ENCODE assay signal across 12 cellular contexts in genomic region chr12:14402697-14403096, GRCh38. TPM values are rescaled to one million over a fixed set of nuclear protein-coding genes. Genes with fewer than 3 reads are reported as not detected.
DNase-seq lines count a peak whose midpoint lies in the region; ATAC-seq and TF ChIP-seq lines count a peak whose summit lies in the region.
"Had no signal": no experiment of that assay in that cellular context is flagged by ENCODE, and none has a peak within 500 bp of the region (broad histone marks: within the 10 kb centered on the region; RNA-seq: fewer than 3 reads in every experiment).

No MANE protein-coding gene starts in this region.

- H3K36me3 Mint-ChIP-seq in activated CD4-positive, alpha-beta memory T cell treated with anti-CD3 and anti-CD28 coated beads, Interleukin-2, amount 10 ng/mL, durations not matched to agents 7 days and 5 days (ENCODE audit: low read depth) = peaks cover 41% of the 10 kb centered on the region

- ATAC-seq in left ventricle myocardium superior (no peak), right lobe of liver (peak in 1 of 4 donors; percentile 27), GM19328 (IDR thresholded peaks at IDR 0.05; ENCODE audit: unreplicated experiment) (no peak), GM18868 (IDR thresholded peaks at IDR 0.05; ENCODE audit: unreplicated experiment) (no peak), SK-N-SH treated with all-trans-retinoic acid at 6 μM for 48 hours (no peak)

- H3K4me1 ChIP-seq in cardiac muscle cell (ENCODE audit: low read depth) (peaks cover 16% of the 10 kb centered on the region), right lobe of liver (peaks cover 0 to 35% (median 4%) of the 10 kb centered on the region in 4 donors), urinary bladder (ENCODE audit: insufficient read depth) (no peaks in the 10 kb centered on the region)

- no peaks in the 10 kb centered on the region for H3K9me3 Mint-ChIP-seq in activated CD4-positive, alpha-beta memory T cell treated with anti-CD3 and anti-CD28 coated beads, Interleukin-2, amount 10 ng/mL, durations not matched to agents 7 days and 5 days

- H3K27me3 ChIP-seq in cardiac muscle cell (no peaks in the 10 kb centered on the region), right lobe of liver (no peaks in the 10 kb centered on the region)
- H3K27me3 ChIP-seq: BLaER1, neutrophil had no signal

- H3K4me3 ChIP-seq in cardiac muscle cell = no peak overlapping the region
- peak overlapping the region in 1 of 3 donors; percentile 8 for H3K4me3 ChIP-seq in right lobe of liver
- no peak overlapping the region for H3K4me3 ChIP-seq in urinary bladder (ENCODE audit: low read depth, low read length)
- H3K4me3 ChIP-seq: BLaER1 had no signal

- POLR2A ChIA-PET in activated CD4-positive, alpha-beta memory T cell treated with anti-CD3 and anti-CD28 coated beads, Interleukin-2, amount 10 ng/mL, durations not matched to agents 7 days and 5 days (lab: Charles Lee) = interaction anchor here (1.4 to 3.8 kb wide), 6 partner anchors 9 to 37 kb away, joined by 3 to 37 read pairs (median 14); partner anchors contain the start of gene ATF7IP

- DNase-seq in cardiac muscle cell (ENCODE audit: low read depth in 1 of 2, low spot score in 1 of 2) (no peak), left ventricle myocardium superior (no peak), right lobe of liver (no peak)
- DNase-seq in activated CD4-positive, alpha-beta memory T cell treated with anti-CD3 and anti-CD28 coated beads, Interleukin-2, amount 10 ng/mL, durations not matched to agents 7 days and 5 days = no peak
- DNase-seq: activated CD4-positive, alpha-beta T cell treated with anti-CD3 and anti-CD28 coated beads, Interleukin-2, amount 50 U/mL, for 48 hours; aorta had no signal

- peak overlapping the region; percentile 79 for H3K27ac Mint-ChIP-seq in activated CD4-positive, alpha-beta memory T cell treated with anti-CD3 and anti-CD28 coated beads, Interleukin-2, amount 10 ng/mL, durations not matched to agents 7 days and 5 days

- intact Hi-C loops in left ventricle myocardium superior (cut with micrococcal nuclease) (no loop called here), right lobe of liver (cut with DNase I) (no loop called here)

- TF ChIP-seq POLR2A in right lobe of liver (IDR thresholded peaks at IDR 0.05) = no peak

- peak overlapping the region; percentile 36 for H3K27ac ChIP-seq in cardiac muscle cell
- peak overlapping the region in 2 of 3 donors; percentile 27 to 44 for H3K27ac ChIP-seq in right lobe of liver
- peak overlapping the region; percentile 32 for H3K27ac ChIP-seq in urinary bladder (ENCODE audit: low read depth)
- H3K27ac ChIP-seq: BLaER1 had no signal

- WGBS in right lobe of liver (ENCODE audit: insufficient coverage, low coverage, low lambda C conversion rate, missing lambda C conversion rate) = 44% methylated on average over 4 of the region's 4 CpGs
- 79% methylated on average over 4 of the region's 4 CpGs for WGBS in urinary bladder

- H3K4me1 Mint-ChIP-seq in activated CD4-positive, alpha-beta memory T cell treated with anti-CD3 and anti-CD28 coated beads, Interleukin-2, amount 10 ng/mL, durations not matched to agents 7 days and 5 days = peaks cover 77% of the 10 kb centered on the region

- no peaks in the 10 kb centered on the region for H3K27me3 Mint-ChIP-seq in activated CD4-positive, alpha-beta memory T cell treated with anti-CD3 and anti-CD28 coated beads, Interleukin-2, amount 10 ng/mL, durations not matched to agents 7 days and 5 days

- TF ChIP-seq CTCF in cardiac muscle cell (IDR thresholded peaks at IDR 0.05; ENCODE audit: low read depth, low read length) (no peak), right lobe of liver (IDR thresholded peaks at IDR 0.05) (no peak)

- H3K9me3 ChIP-seq in cardiac muscle cell (ENCODE audit: low read depth) = no peaks in the 10 kb centered on the region
- peaks cover 0 to 5% (median 0%) of the 10 kb centered on the region in 4 donors for H3K9me3 ChIP-seq in right lobe of liver
- H3K9me3 ChIP-seq: neutrophil had no signal

- CTCF ChIA-PET in activated CD4-positive, alpha-beta memory T cell treated with anti-CD3 and anti-CD28 coated beads, Interleukin-2, amount 10 ng/mL, durations not matched to agents 7 days and 5 days (lab: Charles Lee) = interaction anchor here (0.7 to 2.3 kb wide), 4 partner anchors 9 to 144 kb away, joined by 3 to 7 read pairs (median 5); partner anchors contain the start of gene ATF7IP

- peak overlapping the region; percentile 72 for H3K4me3 Mint-ChIP-seq in activated CD4-positive, alpha-beta memory T cell treated with anti-CD3 and anti-CD28 coated beads, Interleukin-2, amount 10 ng/mL, durations not matched to agents 7 days and 5 days

- H3K36me3 ChIP-seq in cardiac muscle cell = no peaks in the 10 kb centered on the region
- no peaks in the 10 kb centered on the region for H3K36me3 ChIP-seq in right lobe of liver
- H3K36me3 ChIP-seq in urinary bladder (ENCODE audit: insufficient read depth) = no peaks in the 10 kb centered on the region
- H3K36me3 ChIP-seq: neutrophil had no signal

TF ChIP-seq in SK-N-SH treated with all-trans-retinoic acid at 6 μM for 48 hours, 23 proteins besides CTCF, POLR2A, EP300 and RAD21 (continues in another document):
- TF ChIP-seq ZFP3 (CRISPR knock-in tag; IDR thresholded peaks at IDR 0.05) (no peak), GLIS3 (CRISPR knock-in tag; IDR thresholded peaks at IDR 0.05) (no peak), CREB5 (CRISPR knock-in tag; IDR thresholded peaks at IDR 0.05; ENCODE audit: low read depth) (no peak), ZFP30 (CRISPR knock-in tag; IDR thresholded peaks at IDR 0.05) (no peak), BACH2 (CRISPR knock-in tag; IDR thresholded peaks at IDR 0.05; ENCODE audit: borderline replicate concordance) (no peak), TSHZ2 (CRISPR knock-in tag; IDR thresholded peaks at IDR 0.05) (no peak), PATZ1 (CRISPR knock-in tag; IDR thresholded peaks at IDR 0.05; ENCODE audit: borderline replicate concordance) (no peak), ESRRG (CRISPR knock-in tag; IDR thresholded peaks at IDR 0.05) (no peak), ARNTL (CRISPR knock-in tag; IDR thresholded peaks at IDR 0.05; ENCODE audit: borderline replicate concordance, low read depth) (no peak), OSR1 (CRISPR knock-in tag; IDR thresholded peaks at IDR 0.05) (no peak), RARB (CRISPR knock-in tag; IDR thresholded peaks at IDR 0.05) (no peak), ZNF8 (CRISPR knock-in tag; IDR thresholded peaks at IDR 0.05) (no peak), ZC3H10 (CRISPR knock-in tag; IDR thresholded peaks at IDR 0.05) (no peak), PPARA (CRISPR knock-in tag; IDR thresholded peaks at IDR 0.05; ENCODE audit: borderline replicate concordance) (no peak)

RNA-seq across cellular contexts. Expression of gene ATF7IP, which starts 37.2 kb away (rescaled TPM):
- total RNA-seq in cardiac muscle cell (90.5 and 100 TPM in 2 replicates), left ventricle myocardium superior (58.5 TPM), right lobe of liver (10 to 100 TPM; 17.5 to 33.6 (median 27.4) TPM), urinary bladder (97.4 TPM)
- polyA plus RNA-seq in cardiac muscle cell (42.8 and 76.0 TPM in 2 replicates), urinary bladder (15.5 TPM)
- 100 to 1,000 TPM; 129 to 134 TPM for total RNA-seq in activated CD4-positive, alpha-beta memory T cell treated with anti-CD3 and anti-CD28 coated beads, Interleukin-2, amount 10 ng/mL, durations not matched to agents 7 days and 5 days
